8 cellular contexts compared by ENCODE assay signal in genomic region chr7:50552921-50553320, GRCh38. TPM values are rescaled to one million over a fixed set of nuclear protein-coding genes. Genes with fewer than 3 reads are reported as not detected.
DNase-seq lines count a peak whose midpoint lies in the region; ATAC-seq lines count a peak whose summit lies in the region.

No MANE protein-coding gene starts in this region.

- ATAC-seq in GM18519 (IDR thresholded peaks at IDR 0.05; ENCODE audit: low FRiP score, unreplicated experiment) = no peak

- DNase-seq in GM03348 (ENCODE audit: low spot score) (peak; percentile 56), OCI-M1 (lab: John Stamatoyannopoulos, UW) (peak; percentile 5), ecto neural progenitor cell (ENCODE audit: low spot score) (peak; percentile 71), myocyte (ENCODE audit: low read depth) (peak; percentile 81), SKM-1 (lab: John Stamatoyannopoulos, UW; ENCODE audit: unreplicated experiment) (no peak), superior temporal gyrus (ENCODE audit: extremely low spot score) (no peak), germinal center (ENCODE audit: low spot score) (no peak)

RNA-seq across cellular contexts. Expression of gene DDC, which starts 12.3 kb away (rescaled TPM):
- total RNA-seq in myocyte = not detected in 2 replicates
- not detected for polyA plus RNA-seq in myocyte (2012)

Comparison
In these comparisons a context has a peak if more than half of its experiments do, and no peak if none do; other contexts are left out.
1. DNase-seq: peak in GM03348 (single experiment), OCI-M1 (single experiment), ecto neural progenitor cell (single experiment) and myocyte (single experiment); none in SKM-1 (single experiment), superior temporal gyrus (single experiment) and germinal center (single experiment).